ENCODE assay signal across 16 cellular contexts in the genomic region with DNA sequence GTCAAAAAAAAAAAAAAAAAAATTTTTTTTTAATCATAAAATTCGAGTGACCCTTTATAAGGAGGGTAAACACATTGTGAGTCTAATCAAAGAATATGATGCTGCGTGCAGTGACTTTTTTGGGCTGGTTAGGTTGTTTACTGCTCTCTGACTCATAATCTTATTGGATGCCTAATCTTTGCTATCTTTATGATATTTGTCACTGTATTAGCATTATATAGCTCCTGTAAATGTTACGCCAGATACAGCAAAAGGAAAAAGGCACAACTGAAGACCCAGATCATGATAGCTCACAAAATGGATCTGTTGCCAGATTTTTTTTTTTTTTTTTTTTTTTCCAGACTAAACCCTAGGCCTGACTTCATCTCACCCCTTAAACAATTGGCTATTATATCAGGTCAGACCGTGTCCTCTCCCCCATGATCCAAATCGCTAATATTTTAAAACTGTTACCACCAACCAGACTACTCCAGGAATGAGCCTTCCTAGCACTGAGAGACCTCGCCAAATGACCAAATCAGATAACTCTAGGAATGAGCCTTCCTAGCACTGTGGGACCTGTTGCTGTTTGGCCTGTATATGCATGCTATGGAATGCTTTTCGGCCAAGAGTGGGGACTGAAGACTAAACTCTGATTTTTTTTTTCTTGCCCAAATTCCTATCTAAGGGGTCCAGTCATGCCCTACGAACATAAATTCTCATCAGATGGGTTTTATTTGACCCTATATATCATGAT.
DNase-seq lines count a peak whose midpoint lies in the region; ATAC-seq and TF ChIP-seq lines count a peak whose summit lies in the region.
"Had no signal": no experiment of that assay in that cellular context is flagged by ENCODE, and none has a peak within 500 bp of the region (broad histone marks: within the 10 kb centered on the region; RNA-seq: fewer than 3 reads in every experiment).

No MANE protein-coding gene starts in this region.

- no peak overlapping the region for H3K9ac ChIP-seq in mesendoderm (ENCODE audit: low read length)

- H3K4me3 Mint-ChIP-seq in activated naive CD8-positive, alpha-beta T cell treated with anti-CD3 and anti-CD28 coated beads, Interleukin-2, amount 50 U/mL, for 24 hours: no peak overlapping the region
- H3K4me3 Mint-ChIP-seq: CD4-positive, alpha-beta T cell had no signal

- ATAC-seq in activated naive CD8-positive, alpha-beta T cell treated with anti-CD3 and anti-CD28 coated beads, Interleukin-2, amount 50 U/mL, for 24 hours: no peak
- no peak for ATAC-seq in GM19351 (IDR thresholded peaks at IDR 0.05; ENCODE audit: unreplicated experiment)
- ATAC-seq in GM21529 (IDR thresholded peaks at IDR 0.05; ENCODE audit: unreplicated experiment): no peak
- ATAC-seq: K562 had no signal

- no peaks in the 10 kb centered on the region for H3K4me1 Mint-ChIP-seq in activated naive CD8-positive, alpha-beta T cell treated with anti-CD3 and anti-CD28 coated beads, Interleukin-2, amount 50 U/mL, for 24 hours

- no peak overlapping the region for H3K23ac ChIP-seq in mesendoderm (ENCODE audit: low read length)

- H3K27ac ChIP-seq in VCaP (peak overlapping the region; percentile 29), mesendoderm (ENCODE audit: low read depth, low read length) (no peak overlapping the region)
- H3K27ac ChIP-seq: C4-2B had no signal

- no peak overlapping the region for H3K4me2 ChIP-seq in mesendoderm (ENCODE audit: low read length)

- no peaks in the 10 kb centered on the region for H3K27me3 ChIP-seq in mesendoderm (ENCODE audit: insufficient read depth, low read length, poor library complexity)

- no peak overlapping the region for H3K4me3 ChIP-seq in LNCaP clone FGC (ENCODE audit: low read depth, low read length)
- H3K4me3 ChIP-seq in mesendoderm (ENCODE audit: low read length): no peak overlapping the region
- H3K4me3 ChIP-seq: HAP-1, K562 had no signal

- DNase-seq in LNCaP clone FGC (ENCODE audit: low read depth): peak; percentile 15
- DNase-seq in mesendoderm: no peak
- DNase-seq in activated naive CD8-positive, alpha-beta T cell treated with anti-CD3 and anti-CD28 coated beads, Interleukin-2, amount 50 U/mL, for 24 hours: no peak
- no peak for DNase-seq in Ammon's horn (ENCODE audit: low spot score)
- DNase-seq: ACHN; CD4-positive, alpha-beta T cell; DMS153; DMS79; GDM1; IMR-90 had no signal

- WGBS in mesendoderm (ENCODE audit: extremely low coverage, insufficient coverage, low lambda C conversion rate): no CpG with 5 or more reads among the region's 8 CpGs

- no peak overlapping the region for H2BK120ac ChIP-seq in mesendoderm (ENCODE audit: low read depth, low read length)

- peak overlapping the region; percentile 7 for H2BK15ac ChIP-seq in mesendoderm (replicated peaks; ENCODE audit: low read depth)

- TF ChIP-seq CTCF in LNCaP clone FGC (IDR thresholded peaks at IDR 0.05; ENCODE audit: control insufficient read depth, extremely low read depth, insufficient read depth) (no peak), VCaP (conservative IDR thresholded peaks at IDR 0.05) (no peak)

- H4K5ac ChIP-seq in mesendoderm (ENCODE audit: low read length): no peak overlapping the region

- H3K56ac ChIP-seq in mesendoderm (ENCODE audit: low read length): no peak overlapping the region

- H3K4ac ChIP-seq in mesendoderm (ENCODE audit: low read depth, low read length): no peak overlapping the region

- no peaks in the 10 kb centered on the region for H3K36me3 ChIP-seq in mesendoderm (ENCODE audit: control insufficient read depth, insufficient read depth, low read length)
- H3K36me3 ChIP-seq: HAP-1 had no signal

- no peak overlapping the region for H2AK5ac ChIP-seq in mesendoderm (ENCODE audit: low read length)

- H3K9me3 Mint-ChIP-seq in activated naive CD8-positive, alpha-beta T cell treated with anti-CD3 and anti-CD28 coated beads, Interleukin-2, amount 50 U/mL, for 24 hours: peaks cover under 1% of the 10 kb centered on the region
- H3K9me3 Mint-ChIP-seq: CD4-positive, alpha-beta T cell had no signal

- H3K79me2 ChIP-seq in mesendoderm (ENCODE audit: control insufficient read depth, insufficient read depth, low read length): no peaks in the 10 kb centered on the region

- no peak overlapping the region for H4K8ac ChIP-seq in mesendoderm (ENCODE audit: low read depth, low read length)

- no peaks in the 10 kb centered on the region for H3K4me1 ChIP-seq in mesendoderm (ENCODE audit: control insufficient read depth, low read depth, low read length)

- H2BK5ac ChIP-seq in mesendoderm (ENCODE audit: low read length): no peak overlapping the region

- no peaks in the 10 kb centered on the region for H3K27me3 Mint-ChIP-seq in activated naive CD8-positive, alpha-beta T cell treated with anti-CD3 and anti-CD28 coated beads, Interleukin-2, amount 50 U/mL, for 24 hours
- H3K27me3 Mint-ChIP-seq: CD4-positive, alpha-beta T cell had no signal

- H3K18ac ChIP-seq in mesendoderm (ENCODE audit: low read length): no peak overlapping the region

- no peak overlapping the region for H3K27ac Mint-ChIP-seq in activated naive CD8-positive, alpha-beta T cell treated with anti-CD3 and anti-CD28 coated beads, Interleukin-2, amount 50 U/mL, for 24 hours
- H3K27ac Mint-ChIP-seq: CD4-positive, alpha-beta T cell had no signal

- H3K36me3 Mint-ChIP-seq in activated naive CD8-positive, alpha-beta T cell treated with anti-CD3 and anti-CD28 coated beads, Interleukin-2, amount 50 U/mL, for 24 hours (ENCODE audit: low read depth): no peaks in the 10 kb centered on the region

- no peaks in the 10 kb centered on the region for H3K79me1 ChIP-seq in mesendoderm (ENCODE audit: low read length)
